8 cellular contexts compared by ENCODE assay signal in genomic region chr3:132038198-132038825, GRCh38. TPM values are rescaled to one million over a fixed set of nuclear protein-coding genes. Genes with fewer than 3 reads are reported as not detected.
A peak's percentile ranks its signal among the peaks of the same experiment; 100 is the strongest.
DNase-seq lines count a peak whose midpoint lies in the region; ATAC-seq and TF ChIP-seq lines count a peak whose summit lies in the region.

No MANE protein-coding gene starts in this region.

- DNase-seq in BJ (ENCODE audit: low read depth) (no peak), HPDE6-E6E7 (ENCODE audit: extremely low spot score) (peak; percentile 29), PC-9 (peak in 1 of 2 experiments; percentile 53), foreskin fibroblast (peak in 1 of 2 donors; percentile 56), left colon (no peak)

- BruUV-seq in PC-9 (replicated peaks; lab: Mats Ljungman, UMichigan): no TSS peak

- no peaks in the 10 kb centered on the region for H4K20me1 ChIP-seq in PC-9 (ENCODE audit: insufficient read depth)

- no peaks in the 10 kb centered on the region for H3K9me2 ChIP-seq in PC-9 (ENCODE audit: insufficient read depth)

- no peak overlapping the region for H2AFZ ChIP-seq in PC-9

- ATAC-seq in HG03521 (IDR thresholded peaks at IDR 0.05; ENCODE audit: unreplicated experiment) (no peak), GM18907 (IDR thresholded peaks at IDR 0.05; ENCODE audit: unreplicated experiment) (no peak), HG03342 (IDR thresholded peaks at IDR 0.05; ENCODE audit: unreplicated experiment) (no peak), left colon (no peak)

- POLR2A ChIA-PET in BJ (lab: Charles Lee): no interaction called here
- POLR2A ChIA-PET in PC-9 (lab: Charles Lee; ENCODE audit: unreplicated experiment): interaction anchor here (0.6 kb wide), 1 partner anchor 97 kb away, joined by 8 read pairs; no protein-coding TSS in a partner anchor

- no peak overlapping the region for H3K4me2 ChIP-seq in PC-9

- CTCF ChIA-PET in BJ (lab: Yijun Ruan, JAX): interaction anchor here (0.6 to 4.0 kb wide), 25 partner anchors 8 to 363 kb away, joined by 3 to 116 read pairs (median 4); no protein-coding TSS in a partner anchor
- CTCF ChIA-PET in PC-9 (lab: Charles Lee): interaction anchor here (0.6 to 2.0 kb wide), 6 partner anchors 98 to 173 kb away, joined by 3 to 8 read pairs (median 3); no protein-coding TSS in a partner anchor

- no peak overlapping the region for H3K27ac ChIP-seq in PC-9

- no peaks in the 10 kb centered on the region for H3K79me2 ChIP-seq in PC-9 (ENCODE audit: low read depth)

- no peak overlapping the region for H3K4me3 ChIP-seq in BJ (ENCODE audit: low read depth, low read length)
- H3K4me3 ChIP-seq in PC-9: no peak overlapping the region
- no peak overlapping the region for H3K4me3 ChIP-seq in foreskin fibroblast (ENCODE audit: low read depth in 1 of 2, low read length in 2 of 2)

- H3K4me1 ChIP-seq in PC-9 (replicated peaks; ENCODE audit: insufficient read depth): no peaks in the 10 kb centered on the region

- intact Hi-C loops in PC-9 (cut with micrococcal nuclease; ENCODE audit: unreplicated experiment) (loop anchor here (1.0 kb wide), 1 partner anchor 142 kb away; no protein-coding TSS in a partner anchor), left colon (cut with DNase I, micrococcal nuclease) (no loop called here)

- no peaks in the 10 kb centered on the region for H3K9me3 ChIP-seq in PC-9 (ENCODE audit: insufficient read depth, low read depth)

- H3K27me3 ChIP-seq in BJ (ENCODE audit: control insufficient read depth, insufficient read depth, low read length): peaks cover 13% of the 10 kb centered on the region
- H3K27me3 ChIP-seq in PC-9 (ENCODE audit: insufficient read depth, low read depth): no peaks in the 10 kb centered on the region

- no peaks in the 10 kb centered on the region for H3K36me3 ChIP-seq in BJ (ENCODE audit: control insufficient read depth, insufficient read depth, low read length)
- no peaks in the 10 kb centered on the region for H3K36me3 ChIP-seq in PC-9 (ENCODE audit: low read depth)

- TF ChIP-seq CTCF in BJ (IDR thresholded peaks at IDR 0.05; ENCODE audit: insufficient read depth, low read depth, low read length) (peak; percentile 70), PC-9 (conservative IDR thresholded peaks at IDR 0.05) (peak; percentile 80), foreskin fibroblast (IDR thresholded peaks at IDR 0.05; ENCODE audit: low read depth, low read length) (peak; percentile 62)

- H3F3A ChIP-seq in PC-9 (ENCODE audit: insufficient read depth, low read depth): no peaks in the 10 kb centered on the region

RNA-seq across cellular contexts. Expression of gene CPNE4, which starts 3.5 kb away (rescaled TPM):
- polyA plus RNA-seq in BJ (2011; rRNA removed): not detected in 2 replicates
- polyA minus RNA-seq in BJ (2011; rRNA and poly(A)+ RNA removed): not detected in 2 replicates
- total RNA-seq in PC-9 (2021) (0.10 and 0.22 TPM in 2 replicates), left colon (under 1 TPM; 0.46 to 0.53 TPM)
